ENCODE assay signal across 1 cellular context in genomic region chr16:2295056-2295798, GRCh38.
TF ChIP-seq lines count a peak whose summit lies in the region.

No MANE protein-coding gene starts in this region.

TF ChIP-seq in H1, 55 proteins besides CTCF, POLR2A, EP300 and RAD21:
- TF ChIP-seq FOSL1 (IDR thresholded peaks at IDR 0.05; ENCODE audit: insufficient read depth, low read depth, low read length) (no peak), SIN3A (conservative IDR thresholded peaks at IDR 0.05 in 1 of 2, IDR thresholded peaks at IDR 0.05 in 1 of 2; ENCODE audit: low read depth in 1 of 2, low read length in 2 of 2) (no peak), ATF2 (IDR thresholded peaks at IDR 0.05; ENCODE audit: low read length) (no peak), TAF7 (optimal IDR thresholded peaks at IDR 0.05; ENCODE audit: borderline replicate concordance, low read depth, low read length) (no peak), SIX5 (IDR thresholded peaks at IDR 0.05; ENCODE audit: low read depth, low read length) (no peak), CEBPB (IDR thresholded peaks at IDR 0.05; ENCODE audit: low read depth, low read length) (no peak), CHD7 (IDR thresholded peaks at IDR 0.05; ENCODE audit: insufficient replicate concordance, low read length) (no peak), RNF2 (IDR thresholded peaks at IDR 0.05; ENCODE audit: borderline replicate concordance, low read depth, low read length, missing control alignments, poor library complexity, severe bottlenecking) (no peak), BRCA1 (IDR thresholded peaks at IDR 0.05; ENCODE audit: low read depth, low read length) (no peak), CREB1 (IDR thresholded peaks at IDR 0.05) (no peak), TAF1 (IDR thresholded peaks at IDR 0.05; ENCODE audit: low read depth, low read length) (no peak), RFX5 (IDR thresholded peaks at IDR 0.05; ENCODE audit: borderline replicate concordance, low read depth, low read length) (no peak), CBX5 (IDR thresholded peaks at IDR 0.05; ENCODE audit: low read depth, low read length) (no peak), YY1 (IDR thresholded peaks at IDR 0.05; ENCODE audit: low read depth, low read length) (no peak), SP4 (IDR thresholded peaks at IDR 0.05; ENCODE audit: low read length) (no peak), NRF1 (IDR thresholded peaks at IDR 0.05; ENCODE audit: low read depth, low read length) (no peak), KDM4A (IDR thresholded peaks at IDR 0.05; ENCODE audit: low read depth, low read length, severe bottlenecking) (no peak), POLR2AphosphoS5 (IDR thresholded peaks at IDR 0.05; ENCODE audit: low read depth, low read length) (no peak), CHD2 (IDR thresholded peaks at IDR 0.05; ENCODE audit: low read length) (no peak), ATF3 (IDR thresholded peaks at IDR 0.05; ENCODE audit: insufficient read depth, low read depth, low read length) (no peak)
